Comparison of ENCODE assay signal across 17 cellular contexts in the genomic region with DNA sequence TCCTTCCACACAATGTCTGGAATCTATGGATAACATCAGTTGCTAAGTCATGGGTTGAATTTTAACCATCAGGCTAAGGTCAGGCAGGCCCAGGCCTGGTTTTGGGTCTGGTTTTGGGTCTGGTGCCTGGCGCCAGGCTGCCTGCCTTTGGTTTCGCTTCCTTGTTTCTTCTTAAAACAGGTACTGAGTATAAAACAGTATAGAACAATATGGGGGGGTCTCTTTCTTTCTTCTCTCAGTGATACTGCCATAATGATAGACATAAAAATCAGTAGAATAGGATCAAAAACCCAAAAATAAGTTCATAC. TPM values are rescaled to one million over a fixed set of nuclear protein-coding genes. Genes with fewer than 3 reads are reported as not detected.
"Had no signal": no experiment of that assay in that cellular context is flagged by ENCODE, and none has a peak within 500 bp of the region (broad histone marks: within the 10 kb centered on the region; RNA-seq: fewer than 3 reads in every experiment).

No MANE protein-coding gene starts in this region.

RNA-seq across cellular contexts. Expression of a gene that starts 14.9 kb away (rescaled TPM):
- total RNA-seq: activated CD4-positive, alpha-beta T cell treated with anti-CD3 and anti-CD28 coated beads, Interleukin-2, amount 10 ng/mL, durations not matched to agents 7 days and 5 days; activated CD8-positive, alpha-beta T cell treated with anti-CD3 and anti-CD28 coated beads, Interleukin-2, amount 10 ng/mL, durations not matched to agents 7 days and 5 days; activated naive CD8-positive, alpha-beta T cell treated with anti-CD3 and anti-CD28 coated beads, Interleukin-2, amount 10 ng/mL, durations not matched to agents 7 days and 5 days; activated T-helper 2 cell treated with anti-CD3 and anti-CD28 coated beads, Interferon-gamma antibody, Interleukin-2, Interleukin-4, amounts not matched to agents 10 μg/mL and 5 μg/mL and 100 μg/mL, durations not matched to agents 14 hours and 24 hours and 36 hours; cardiac septum; dermis blood vessel endothelial cell; endothelial cell of umbilical vein; esophagus muscularis mucosa; gastroesophageal sphincter; heart left ventricle; kidney epithelial cell; lung microvascular endothelial cell; sciatic nerve; smooth muscle cell; upper lobe of right lung had no signal
- polyA plus RNA-seq: endothelial cell of umbilical vein, heart left ventricle, smooth muscle cell had no signal

RNA-seq across cellular contexts. Expression of a gene that starts 40.0 kb away (rescaled TPM):
- total RNA-seq: activated CD4-positive, alpha-beta T cell treated with anti-CD3 and anti-CD28 coated beads, Interleukin-2, amount 10 ng/mL, durations not matched to agents 7 days and 5 days; activated CD8-positive, alpha-beta T cell treated with anti-CD3 and anti-CD28 coated beads, Interleukin-2, amount 10 ng/mL, durations not matched to agents 7 days and 5 days; activated naive CD8-positive, alpha-beta T cell treated with anti-CD3 and anti-CD28 coated beads, Interleukin-2, amount 10 ng/mL, durations not matched to agents 7 days and 5 days; activated T-helper 2 cell treated with anti-CD3 and anti-CD28 coated beads, Interferon-gamma antibody, Interleukin-2, Interleukin-4, amounts not matched to agents 10 μg/mL and 5 μg/mL and 100 μg/mL, durations not matched to agents 14 hours and 24 hours and 36 hours; body of pancreas; cardiac septum; dermis blood vessel endothelial cell; endothelial cell of umbilical vein; esophagus muscularis mucosa; gastroesophageal sphincter; heart left ventricle; kidney epithelial cell; left lung; lung microvascular endothelial cell; sciatic nerve; smooth muscle cell; upper lobe of right lung had no signal
- polyA plus RNA-seq: endothelial cell of umbilical vein, heart left ventricle, smooth muscle cell had no signal
